In the genomic region with DNA sequence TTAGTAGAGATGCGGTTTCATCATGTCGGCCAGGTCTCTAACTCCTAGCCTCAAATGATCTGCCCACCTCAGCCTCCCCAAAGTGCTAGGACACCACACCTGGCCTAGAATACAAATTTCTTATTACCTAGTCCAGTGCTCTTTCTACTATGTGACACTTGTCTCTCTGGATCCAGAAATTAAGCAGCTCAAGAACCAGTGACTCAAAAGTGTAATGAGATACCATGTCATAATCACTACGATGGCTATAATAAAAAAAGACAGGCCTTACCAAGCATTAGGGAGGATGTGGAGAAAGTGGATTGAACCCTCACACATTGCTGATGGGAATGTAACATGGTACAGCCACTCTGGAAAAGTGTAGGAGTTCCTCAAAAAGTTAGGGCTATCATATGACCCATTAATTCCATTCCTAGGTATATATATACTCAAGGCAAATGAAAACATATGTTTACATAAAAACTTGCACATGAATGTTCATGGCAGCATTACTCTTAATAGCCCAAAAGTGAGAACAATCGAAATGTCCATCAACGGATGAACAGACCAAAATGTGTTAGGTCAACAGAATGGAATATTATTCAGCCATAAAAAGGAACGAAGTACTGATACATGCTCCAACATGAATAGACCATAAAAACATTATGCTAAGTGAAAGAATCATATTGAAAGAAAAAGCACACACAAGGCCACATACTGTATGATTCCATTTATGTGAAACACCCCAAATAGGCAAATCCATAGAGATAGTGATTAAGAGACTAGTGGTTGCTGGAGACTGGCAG, we compare ENCODE assay signal across 1 cellular context.
TF ChIP-seq lines count a peak whose summit lies in the region.

No MANE protein-coding gene starts in this region.

TF ChIP-seq in HEK293, 187 proteins besides CTCF, POLR2A, EP300 and RAD21:
- TF ChIP-seq ZNF146 (tag by site-specific recombination; IDR thresholded peaks at IDR 0.05) (peak; percentile 94), ZNF19 (tag by site-specific recombination; IDR thresholded peaks at IDR 0.05; ENCODE audit: low read depth) (no peak)
- TF ChIP-seq, protein P1, sequence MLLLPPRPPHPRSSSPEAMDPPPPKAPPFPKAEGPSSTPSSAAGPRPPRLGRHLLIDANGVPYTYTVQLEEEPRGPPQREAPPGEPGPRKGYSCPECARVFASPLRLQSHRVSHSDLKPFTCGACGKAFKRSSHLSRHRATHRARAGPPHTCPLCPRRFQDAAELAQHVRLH (tag by site-specific recombination; IDR thresholded peaks at IDR 0.05) = peak; percentile 20; the same call in 1 of the 2 replicates
